Comparison of ENCODE assay signal across 1 cellular context in genomic region chr1:191528275-191528674, GRCh38.
TF ChIP-seq lines count a peak whose summit lies in the region.

No MANE protein-coding gene starts in this region.

TF ChIP-seq in K562, 482 proteins besides CTCF, POLR2A, EP300 and RAD21 (continued from another document):
- TF ChIP-seq, protein P1, sequence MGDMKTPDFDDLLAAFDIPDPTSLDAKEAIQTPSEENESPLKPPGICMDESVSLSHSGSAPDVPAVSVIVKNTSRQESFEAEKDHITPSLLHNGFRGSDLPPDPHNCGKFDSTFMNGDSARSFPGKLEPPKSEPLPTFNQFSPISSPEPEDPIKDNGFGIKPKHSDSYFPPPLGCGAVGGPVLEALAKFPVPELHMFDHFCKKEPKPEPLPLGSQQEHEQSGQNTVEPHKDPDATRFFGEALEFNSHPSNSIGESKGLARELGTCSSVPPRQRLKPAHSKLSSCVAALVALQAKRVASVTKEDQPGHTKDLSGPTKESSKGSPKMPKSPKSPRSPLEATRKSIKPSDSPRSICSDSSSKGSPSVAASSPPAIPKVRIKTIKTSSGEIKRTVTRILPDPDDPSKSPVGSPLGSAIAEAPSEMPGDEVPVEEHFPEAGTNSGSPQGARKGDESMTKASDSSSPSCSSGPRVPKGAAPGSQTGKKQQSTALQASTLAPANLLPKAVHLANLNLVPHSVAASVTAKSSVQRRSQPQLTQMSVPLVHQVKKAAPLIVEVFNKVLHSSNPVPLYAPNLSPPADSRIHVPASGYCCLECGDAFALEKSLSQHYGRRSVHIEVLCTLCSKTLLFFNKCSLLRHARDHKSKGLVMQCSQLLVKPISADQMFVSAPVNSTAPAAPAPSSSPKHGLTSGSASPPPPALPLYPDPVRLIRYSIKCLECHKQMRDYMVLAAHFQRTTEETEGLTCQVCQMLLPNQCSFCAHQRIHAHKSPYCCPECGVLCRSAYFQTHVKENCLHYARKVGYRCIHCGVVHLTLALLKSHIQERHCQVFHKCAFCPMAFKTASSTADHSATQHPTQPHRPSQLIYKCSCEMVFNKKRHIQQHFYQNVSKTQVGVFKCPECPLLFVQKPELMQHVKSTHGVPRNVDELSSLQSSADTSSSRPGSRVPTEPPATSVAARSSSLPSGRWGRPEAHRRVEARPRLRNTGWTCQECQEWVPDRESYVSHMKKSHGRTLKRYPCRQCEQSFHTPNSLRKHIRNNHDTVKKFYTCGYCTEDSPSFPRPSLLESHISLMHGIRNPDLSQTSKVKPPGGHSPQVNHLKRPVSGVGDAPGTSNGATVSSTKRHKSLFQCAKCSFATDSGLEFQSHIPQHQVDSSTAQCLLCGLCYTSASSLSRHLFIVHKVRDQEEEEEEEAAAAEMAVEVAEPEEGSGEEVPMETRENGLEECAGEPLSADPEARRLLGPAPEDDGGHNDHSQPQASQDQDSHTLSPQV (IDR thresholded peaks at IDR 0.05) = no peak
- TF ChIP-seq ZNF146 (CRISPR knock-in tag; IDR thresholded peaks at IDR 0.05; ENCODE audit: unreplicated experiment) = no peak
- no peak for TF ChIP-seq BHLHE40 (IDR thresholded peaks at IDR 0.05; ENCODE audit: low read length)
- TF ChIP-seq SRSF1 (IDR thresholded peaks at IDR 0.05; ENCODE audit: low read depth, low read length) = no peak
- no peak for TF ChIP-seq BMI1 (IDR thresholded peaks at IDR 0.05; ENCODE audit: low read length)
- no peak for TF ChIP-seq ESRRB (CRISPR knock-in tag; IDR thresholded peaks at IDR 0.05; ENCODE audit: borderline replicate concordance)
- TF ChIP-seq ATF2 (CRISPR knock-in tag; IDR thresholded peaks at IDR 0.05) = no peak
- no peak for TF ChIP-seq ZNF778 (CRISPR knock-in tag; IDR thresholded peaks at IDR 0.05)
- no peak for TF ChIP-seq ZNF224 (CRISPR knock-in tag; IDR thresholded peaks at IDR 0.05)
- TF ChIP-seq KLF10 (CRISPR knock-in tag; IDR thresholded peaks at IDR 0.05) = no peak
- TF ChIP-seq ELF1 (tag; IDR thresholded peaks at IDR 0.05) = no peak
- no peak for TF ChIP-seq ARID1B (IDR thresholded peaks at IDR 0.05)
- TF ChIP-seq HOXB6 (CRISPR knock-in tag; IDR thresholded peaks at IDR 0.05; ENCODE audit: borderline replicate concordance) = no peak
- no peak for TF ChIP-seq ZNF140 (CRISPR knock-in tag; IDR thresholded peaks at IDR 0.05)
- TF ChIP-seq MEIS2 (IDR thresholded peaks at IDR 0.05; ENCODE audit: partially characterized antibody) = no peak
- TF ChIP-seq ZNF3 (CRISPR knock-in tag; IDR thresholded peaks at IDR 0.05) = no peak
